26 cellular contexts compared by ENCODE assay signal in genomic region chr6:52059821-52060220, GRCh38. TPM values are rescaled to one million over a fixed set of nuclear protein-coding genes. Genes with fewer than 3 reads are reported as not detected.
"Had no signal": no experiment of that assay in that cellular context is flagged by ENCODE, and none has a peak within 500 bp of the region (broad histone marks: within the 10 kb centered on the region; RNA-seq: fewer than 3 reads in every experiment).

No MANE protein-coding gene starts in this region.

- H3K4me1 ChIP-seq: parathyroid adenoma had no signal

- H3K4me3 ChIP-seq: coronary artery, esophagus squamous epithelium, gastrocnemius medialis, left lung, right lobe of liver, vagina had no signal

- H3K36me3 ChIP-seq: esophagus squamous epithelium, gastrocnemius medialis, left lung, right lobe of liver, vagina had no signal

- H3K9ac ChIP-seq: parathyroid adenoma had no signal

- H3K9me3 ChIP-seq: esophagus squamous epithelium, gastrocnemius medialis, left lung, right lobe of liver, vagina had no signal

- ATAC-seq: activated T-helper 17 cell treated with anti-CD3 and anti-CD28 coated beads, Interleukin-2, amount 50 U/mL, for 72 hours; gastrocnemius medialis; left lung; right lobe of liver; stimulated activated memory B cell treated with anti-CD40 and anti-IgM and Interleukin-4, amounts not matched to agents 10 μg/mL and 1 μg/mL and 100 μg/mL, for 72 hours; WTC11 had no signal

- H3K27me3 ChIP-seq: esophagus squamous epithelium, gastrocnemius medialis, left lung, right lobe of liver, vagina had no signal

- H2AFZ ChIP-seq: parathyroid adenoma had no signal

- DNase-seq: activated CD4-positive, alpha-beta T cell treated with anti-CD3 and anti-CD28 coated beads, Interleukin-2, amount 50 U/mL, for 4 hours; activated CD8-positive, alpha-beta memory T cell treated with anti-CD3 and anti-CD28 coated beads for 24 hours; activated CD8-positive, alpha-beta memory T cell treated with anti-CD3 and anti-CD28 coated beads, Interleukin-2, amount 50 U/mL, for 4 hours; activated naive CD4-positive, alpha-beta T cell; activated naive CD8-positive, alpha-beta T cell treated with anti-CD3 and anti-CD28 coated beads for 36 hours; activated T-cell treated with anti-CD3 and anti-CD28 coated beads, Interleukin-2, amount 50 U/mL, for 24 hours; amniotic stem cell; cerebellar nuclear complex; esophagus squamous epithelium; gastrocnemius medialis; head of caudate nucleus; hypothalamus; left lung; nephron progenitor cell; right lobe of liver; small intestine; stimulated activated CD4-positive, alpha-beta T cell treated with anti-CD3 and anti-CD28 coated beads, Interleukin-2, amount 100 ng/mL, for 24 hours; T1000; trophoblast cell had no signal

- H3K27ac ChIP-seq: coronary artery, esophagus squamous epithelium, gastrocnemius medialis, left lung, parathyroid adenoma, right lobe of liver, vagina had no signal

RNA-seq across cellular contexts. Expression of gene PKHD1, which starts 27.6 kb away (rescaled TPM):
- total RNA-seq: activated naive CD8-positive, alpha-beta T cell treated with anti-CD3 and anti-CD28 coated beads for 36 hours; lung microvascular endothelial cell had no signal
